ENCODE assay signal across 1 cellular context in genomic region chr6:56329296-56330050, GRCh38.
TF ChIP-seq lines count a peak whose summit lies in the region.

No MANE protein-coding gene starts in this region.

TF ChIP-seq in GM23338, 12 proteins besides CTCF, POLR2A, EP300 and RAD21 (continued from another document):
- TF ChIP-seq, protein P1, sequence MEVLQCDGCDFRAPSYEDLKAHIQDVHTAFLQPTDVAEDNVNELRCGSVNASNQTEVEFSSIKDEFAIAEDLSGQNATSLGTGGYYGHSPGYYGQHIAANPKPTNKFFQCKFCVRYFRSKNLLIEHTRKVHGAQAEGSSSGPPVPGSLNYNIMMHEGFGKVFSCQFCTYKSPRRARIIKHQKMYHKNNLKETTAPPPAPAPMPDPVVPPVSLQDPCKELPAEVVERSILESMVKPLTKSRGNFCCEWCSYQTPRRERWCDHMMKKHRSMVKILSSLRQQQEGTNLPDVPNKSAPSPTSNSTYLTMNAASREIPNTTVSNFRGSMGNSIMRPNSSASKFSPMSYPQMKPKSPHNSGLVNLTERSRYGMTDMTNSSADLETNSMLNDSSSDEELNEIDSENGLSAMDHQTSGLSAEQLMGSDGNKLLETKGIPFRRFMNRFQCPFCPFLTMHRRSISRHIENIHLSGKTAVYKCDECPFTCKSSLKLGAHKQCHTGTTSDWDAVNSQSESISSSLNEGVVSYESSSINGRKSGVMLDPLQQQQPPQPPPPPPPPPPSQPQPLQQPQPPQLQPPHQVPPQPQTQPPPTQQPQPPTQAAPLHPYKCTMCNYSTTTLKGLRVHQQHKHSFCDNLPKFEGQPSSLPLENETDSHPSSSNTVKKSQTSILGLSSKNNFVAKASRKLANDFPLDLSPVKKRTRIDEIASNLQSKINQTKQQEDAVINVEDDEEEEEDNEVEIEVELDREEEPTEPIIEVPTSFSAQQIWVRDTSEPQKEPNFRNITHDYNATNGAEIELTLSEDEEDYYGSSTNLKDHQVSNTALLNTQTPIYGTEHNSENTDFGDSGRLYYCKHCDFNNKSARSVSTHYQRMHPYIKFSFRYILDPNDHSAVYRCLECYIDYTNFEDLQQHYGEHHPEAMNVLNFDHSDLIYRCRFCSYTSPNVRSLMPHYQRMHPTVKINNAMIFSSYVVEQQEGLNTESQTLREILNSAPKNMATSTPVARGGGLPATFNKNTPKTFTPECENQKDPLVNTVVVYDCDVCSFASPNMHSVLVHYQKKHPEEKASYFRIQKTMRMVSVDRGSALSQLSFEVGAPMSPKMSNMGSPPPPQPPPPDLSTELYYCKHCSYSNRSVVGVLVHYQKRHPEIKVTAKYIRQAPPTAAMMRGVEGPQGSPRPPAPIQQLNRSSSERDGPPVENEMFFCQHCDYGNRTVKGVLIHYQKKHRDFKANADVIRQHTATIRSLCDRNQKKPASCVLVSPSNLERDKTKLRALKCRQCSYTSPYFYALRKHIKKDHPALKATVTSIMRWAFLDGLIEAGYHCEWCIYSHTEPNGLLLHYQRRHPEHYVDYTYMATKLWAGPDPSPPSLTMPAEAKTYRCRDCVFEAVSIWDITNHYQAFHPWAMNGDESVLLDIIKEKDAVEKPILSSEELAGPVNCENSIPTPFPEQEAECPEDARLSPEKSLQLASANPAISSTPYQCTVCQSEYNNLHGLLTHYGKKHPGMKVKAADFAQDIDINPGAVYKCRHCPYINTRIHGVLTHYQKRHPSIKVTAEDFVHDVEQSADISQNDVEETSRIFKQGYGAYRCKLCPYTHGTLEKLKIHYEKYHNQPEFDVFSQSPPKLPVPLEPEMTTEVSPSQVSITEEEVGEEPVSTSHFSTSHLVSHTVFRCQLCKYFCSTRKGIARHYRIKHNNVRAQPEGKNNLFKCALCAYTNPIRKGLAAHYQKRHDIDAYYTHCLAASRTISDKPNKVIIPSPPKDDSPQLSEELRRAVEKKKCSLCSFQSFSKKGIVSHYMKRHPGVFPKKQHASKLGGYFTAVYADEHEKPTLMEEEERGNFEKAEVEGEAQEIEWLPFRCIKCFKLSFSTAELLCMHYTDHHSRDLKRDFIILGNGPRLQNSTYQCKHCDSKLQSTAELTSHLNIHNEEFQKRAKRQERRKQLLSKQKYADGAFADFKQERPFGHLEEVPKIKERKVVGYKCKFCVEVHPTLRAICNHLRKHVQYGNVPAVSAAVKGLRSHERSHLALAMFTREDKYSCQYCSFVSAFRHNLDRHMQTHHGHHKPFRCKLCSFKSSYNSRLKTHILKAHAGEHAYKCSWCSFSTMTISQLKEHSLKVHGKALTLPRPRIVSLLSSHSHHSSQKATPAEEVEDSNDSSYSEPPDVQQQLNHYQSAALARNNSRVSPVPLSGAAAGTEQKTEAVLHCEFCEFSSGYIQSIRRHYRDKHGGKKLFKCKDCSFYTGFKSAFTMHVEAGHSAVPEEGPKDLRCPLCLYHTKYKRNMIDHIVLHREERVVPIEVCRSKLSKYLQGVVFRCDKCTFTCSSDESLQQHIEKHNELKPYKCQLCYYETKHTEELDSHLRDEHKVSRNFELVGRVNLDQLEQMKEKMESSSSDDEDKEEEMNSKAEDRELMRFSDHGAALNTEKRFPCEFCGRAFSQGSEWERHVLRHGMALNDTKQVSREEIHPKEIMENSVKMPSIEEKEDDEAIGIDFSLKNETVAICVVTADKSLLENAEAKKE (CRISPR knock-in tag; IDR thresholded peaks at IDR 0.05): no peak
- TF ChIP-seq, protein P2, sequence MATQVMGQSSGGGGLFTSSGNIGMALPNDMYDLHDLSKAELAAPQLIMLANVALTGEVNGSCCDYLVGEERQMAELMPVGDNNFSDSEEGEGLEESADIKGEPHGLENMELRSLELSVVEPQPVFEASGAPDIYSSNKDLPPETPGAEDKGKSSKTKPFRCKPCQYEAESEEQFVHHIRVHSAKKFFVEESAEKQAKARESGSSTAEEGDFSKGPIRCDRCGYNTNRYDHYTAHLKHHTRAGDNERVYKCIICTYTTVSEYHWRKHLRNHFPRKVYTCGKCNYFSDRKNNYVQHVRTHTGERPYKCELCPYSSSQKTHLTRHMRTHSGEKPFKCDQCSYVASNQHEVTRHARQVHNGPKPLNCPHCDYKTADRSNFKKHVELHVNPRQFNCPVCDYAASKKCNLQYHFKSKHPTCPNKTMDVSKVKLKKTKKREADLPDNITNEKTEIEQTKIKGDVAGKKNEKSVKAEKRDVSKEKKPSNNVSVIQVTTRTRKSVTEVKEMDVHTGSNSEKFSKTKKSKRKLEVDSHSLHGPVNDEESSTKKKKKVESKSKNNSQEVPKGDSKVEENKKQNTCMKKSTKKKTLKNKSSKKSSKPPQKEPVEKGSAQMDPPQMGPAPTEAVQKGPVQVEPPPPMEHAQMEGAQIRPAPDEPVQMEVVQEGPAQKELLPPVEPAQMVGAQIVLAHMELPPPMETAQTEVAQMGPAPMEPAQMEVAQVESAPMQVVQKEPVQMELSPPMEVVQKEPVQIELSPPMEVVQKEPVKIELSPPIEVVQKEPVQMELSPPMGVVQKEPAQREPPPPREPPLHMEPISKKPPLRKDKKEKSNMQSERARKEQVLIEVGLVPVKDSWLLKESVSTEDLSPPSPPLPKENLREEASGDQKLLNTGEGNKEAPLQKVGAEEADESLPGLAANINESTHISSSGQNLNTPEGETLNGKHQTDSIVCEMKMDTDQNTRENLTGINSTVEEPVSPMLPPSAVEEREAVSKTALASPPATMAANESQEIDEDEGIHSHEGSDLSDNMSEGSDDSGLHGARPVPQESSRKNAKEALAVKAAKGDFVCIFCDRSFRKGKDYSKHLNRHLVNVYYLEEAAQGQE (IDR thresholded peaks at IDR 0.05; ENCODE audit: unreplicated experiment): no peak
